In genomic region chr10:101014966-101015581, GRCh38 we compare ENCODE assay signal across 6 cellular contexts. TPM values are rescaled to one million over a fixed set of nuclear protein-coding genes. Genes with fewer than 3 reads are reported as not detected.
DNase-seq lines count a peak whose midpoint lies in the region; TF ChIP-seq lines count a peak whose summit lies in the region.

No MANE protein-coding gene starts in this region.

- no peak for TF ChIP-seq CTCF in hepatocyte (IDR thresholded peaks at IDR 0.05; ENCODE audit: poor library complexity)

- H4K5ac ChIP-seq in mesendoderm (ENCODE audit: low read length): no peak overlapping the region

- H3K9me2 ChIP-seq in hepatocyte (replicated peaks; ENCODE audit: insufficient read depth): no peaks in the 10 kb centered on the region

- H3K9me3 ChIP-seq in hepatocyte (ENCODE audit: low read depth): no peaks in the 10 kb centered on the region

- DNase-seq in GM04504 (ENCODE audit: low read depth) (peak; percentile 83), RPMI7951 (ENCODE audit: low read depth) (peak; percentile 92), hepatocyte (ENCODE audit: low spot score) (peak; percentile 55), iPS-NIHi11 (ENCODE audit: low spot score) (no peak), mesendoderm (no peak), GM19238 (ENCODE audit: insufficient read length, low spot score) (no peak)

- no peak overlapping the region for H2BK15ac ChIP-seq in mesendoderm (replicated peaks; ENCODE audit: low read depth)

- no peaks in the 10 kb centered on the region for H4K20me1 ChIP-seq in hepatocyte (ENCODE audit: insufficient read depth, poor library complexity, severe bottlenecking)

- no peak overlapping the region for H3K4me3 ChIP-seq in hepatocyte
- no peak overlapping the region for H3K4me3 ChIP-seq in mesendoderm (ENCODE audit: low read length)

- H3K4me2 ChIP-seq in hepatocyte (no peak overlapping the region), mesendoderm (ENCODE audit: low read length) (no peak overlapping the region)

- H3K27ac ChIP-seq in hepatocyte (no peak overlapping the region), mesendoderm (ENCODE audit: low read depth, low read length) (no peak overlapping the region)

- no peak overlapping the region for H2AFZ ChIP-seq in hepatocyte

- no peaks in the 10 kb centered on the region for H3K36me3 ChIP-seq in hepatocyte (replicated peaks; ENCODE audit: insufficient read depth, low read depth)
- no peaks in the 10 kb centered on the region for H3K36me3 ChIP-seq in mesendoderm (ENCODE audit: control insufficient read depth, insufficient read depth, low read length)

- H3K18ac ChIP-seq in mesendoderm (ENCODE audit: low read length): no peak overlapping the region

- H3K4ac ChIP-seq in mesendoderm (ENCODE audit: low read depth, low read length): no peak overlapping the region

- H3K9ac ChIP-seq in mesendoderm (ENCODE audit: low read length): no peak overlapping the region

- WGBS in hepatocyte (ENCODE audit: low lambda C conversion rate, missing lambda C conversion rate): 61% methylated on average over 7 of the region's 7 CpGs
- WGBS in mesendoderm (ENCODE audit: extremely low coverage, insufficient coverage, low lambda C conversion rate): no CpG with 5 or more reads among the region's 7 CpGs

- H2BK120ac ChIP-seq in mesendoderm (ENCODE audit: low read depth, low read length): no peak overlapping the region

- H3K27me3 ChIP-seq in hepatocyte (peaks cover 4% of the 10 kb centered on the region), mesendoderm (ENCODE audit: insufficient read depth, low read length, poor library complexity) (peaks cover 8% of the 10 kb centered on the region)

- no peak overlapping the region for H3K23ac ChIP-seq in mesendoderm (ENCODE audit: low read length)

- no peaks in the 10 kb centered on the region for H3K79me1 ChIP-seq in mesendoderm (ENCODE audit: low read length)

- H4K8ac ChIP-seq in mesendoderm (ENCODE audit: low read depth, low read length): no peak overlapping the region

- H3K79me2 ChIP-seq in hepatocyte (no peaks in the 10 kb centered on the region), mesendoderm (ENCODE audit: control insufficient read depth, insufficient read depth, low read length) (no peaks in the 10 kb centered on the region)

- H2AK5ac ChIP-seq in mesendoderm (ENCODE audit: low read length): no peak overlapping the region

- H2BK5ac ChIP-seq in mesendoderm (ENCODE audit: low read length): no peak overlapping the region

- H3K56ac ChIP-seq in mesendoderm (ENCODE audit: low read length): no peak overlapping the region

- peaks cover 15% of the 10 kb centered on the region for H3K4me1 ChIP-seq in hepatocyte (ENCODE audit: insufficient read depth)
- peaks cover 4% of the 10 kb centered on the region for H3K4me1 ChIP-seq in mesendoderm (ENCODE audit: control insufficient read depth, low read depth, low read length)

RNA-seq across cellular contexts. Expression of gene LZTS2, which starts 15.5 kb away (rescaled TPM):
- total RNA-seq in RPMI7951 (2014; rRNA removed; shearing (Covaris generic)): 20.3 and 29.7 TPM in 2 replicates
- total RNA-seq in hepatocyte: 62.9 and 73.6 TPM in 2 replicates
- 88.5 and 90.7 TPM in 2 replicates for polyA plus RNA-seq in hepatocyte
- polyA plus RNA-seq in mesendoderm (2013, experiment 1 of 2): 41.5 TPM
- 42.1 TPM for polyA plus RNA-seq in mesendoderm (2013, experiment 2 of 2)

RNA-seq across cellular contexts. Expression of gene PDZD7, which starts 15.9 kb away (rescaled TPM):
- 2.0 and 2.8 TPM in 2 replicates for total RNA-seq in RPMI7951 (2014; rRNA removed; shearing (Covaris generic))
- 2.5 and 6.0 TPM in 2 replicates for total RNA-seq in hepatocyte
- polyA plus RNA-seq in hepatocyte: 8.4 and 10.5 TPM in 2 replicates
- 0.39 TPM for polyA plus RNA-seq in mesendoderm (2013, experiment 1 of 2)
- polyA plus RNA-seq in mesendoderm (2013, experiment 2 of 2): 0.39 TPM

RNA-seq across cellular contexts. Expression of gene SFXN3, which starts 16.0 kb away (rescaled TPM):
- 115 and 125 TPM in 2 replicates for total RNA-seq in RPMI7951 (2014; rRNA removed; shearing (Covaris generic))
- total RNA-seq in hepatocyte: 92.4 and 102 TPM in 2 replicates
- polyA plus RNA-seq in hepatocyte: 93.6 and 126 TPM in 2 replicates
- 1.3 TPM for polyA plus RNA-seq in mesendoderm (2013, experiment 1 of 2)
- polyA plus RNA-seq in mesendoderm (2013, experiment 2 of 2): 1.3 TPM

RNA-seq across cellular contexts. Expression of gene TWNK, which starts 27.7 kb away (rescaled TPM):
- 6.4 and 7.8 TPM in 2 replicates for total RNA-seq in RPMI7951 (2014; rRNA removed; shearing (Covaris generic))
- 3.2 and 5.0 TPM in 2 replicates for total RNA-seq in hepatocyte
- 4.0 and 5.1 TPM in 2 replicates for polyA plus RNA-seq in hepatocyte
- polyA plus RNA-seq in mesendoderm (2013, experiment 1 of 2): 20.1 TPM
- 19.7 TPM for polyA plus RNA-seq in mesendoderm (2013, experiment 2 of 2)

RNA-seq across cellular contexts. Expression of gene MRPL43, which starts 27.8 kb away (rescaled TPM):
- total RNA-seq in RPMI7951 (2014; rRNA removed; shearing (Covaris generic)): 79.8 and 86.3 TPM in 2 replicates
- total RNA-seq in hepatocyte: 60.1 and 65.9 TPM in 2 replicates
- 111 and 112 TPM in 2 replicates for polyA plus RNA-seq in hepatocyte
- 78.0 TPM for polyA plus RNA-seq in mesendoderm (2013, experiment 1 of 2)
- polyA plus RNA-seq in mesendoderm (2013, experiment 2 of 2): 74.1 TPM

Comparison
In these comparisons a context has a peak if more than half of its experiments do, and no peak if none do; other contexts are left out.
1. DNase-seq: peak in GM04504 (single experiment), RPMI7951 (single experiment) and hepatocyte (single experiment); none in iPS-NIHi11 (single experiment), mesendoderm (single experiment) and GM19238 (single experiment).